ENCODE assay signal across 16 cellular contexts in genomic region chr4:158315706-158316105, GRCh38.
DNase-seq lines count a peak whose midpoint lies in the region; ATAC-seq and TF ChIP-seq lines count a peak whose summit lies in the region.
"Had no signal": no experiment of that assay in that cellular context is flagged by ENCODE, and none has a peak within 500 bp of the region (broad histone marks: within the 10 kb centered on the region; RNA-seq: fewer than 3 reads in every experiment).

No MANE protein-coding gene starts in this region.

- H3K36me3 ChIP-seq in osteoblast (ENCODE audit: insufficient read depth, low read length) = no peaks in the 10 kb centered on the region
- H3K36me3 ChIP-seq: esophagus squamous epithelium, neutrophil had no signal

- in situ Hi-C loops in GM13976 (cut with MboI; ENCODE audit: low sequenced_read_pairs, unreplicated experiment) = no loop called here

- DNase-seq in AG08395 (ENCODE audit: low spot score) (peak; percentile 55), M059J (ENCODE audit: low read depth) (peak; percentile 61), dedifferentiated amniotic fluid mesenchymal stem cell (ENCODE audit: extremely low spot score) (peak; percentile 86), osteoblast (ENCODE audit: insufficient read length, low spot score, missing footprints) (no peak), GM13976 (ENCODE audit: low spot score) (no peak)
- DNase-seq: activated naive CD4-positive, alpha-beta T cell treated with Interleukin-2 at 50 U/mL for 16 hours; DMS79; esophagus squamous epithelium; NCI-H1092; testis had no signal

- H4K20me1 ChIP-seq in osteoblast (ENCODE audit: insufficient read depth, low read length) = no peaks in the 10 kb centered on the region

- peaks cover 34% of the 10 kb centered on the region for H3K4me1 ChIP-seq in osteoblast (ENCODE audit: insufficient read depth, low read length)
- H3K4me1 ChIP-seq: esophagus squamous epithelium, testis had no signal

- TF ChIP-seq CTCF in osteoblast (IDR thresholded peaks at IDR 0.05; ENCODE audit: extremely low read depth, low read depth, low read length) (no peak), GM13976 (IDR thresholded peaks at IDR 0.05; ENCODE audit: borderline replicate concordance, control extremely low read depth, extremely low read depth, insufficient read depth, missing control alignments) (no peak)

- H2AFZ ChIP-seq in osteoblast (ENCODE audit: low read length) = no peak overlapping the region

- H3K79me2 ChIP-seq in osteoblast (ENCODE audit: insufficient read depth, low read length) = no peaks in the 10 kb centered on the region

- peak overlapping the region; percentile 99 for H3K27ac ChIP-seq in osteoblast (ENCODE audit: low read depth, low read length)
- H3K27ac ChIP-seq: C4-2B, neutrophil, SK-N-MC had no signal

- no peaks in the 10 kb centered on the region for H3K27me3 ChIP-seq in osteoblast (ENCODE audit: insufficient read depth, low read length)
- H3K27me3 ChIP-seq: esophagus squamous epithelium, neutrophil, testis had no signal

- no peak overlapping the region for H3K4me3 ChIP-seq in osteoblast (ENCODE audit: insufficient read depth, low read length)
- H3K4me3 ChIP-seq: esophagus squamous epithelium, SK-N-MC, testis had no signal

- no peaks in the 10 kb centered on the region for H3K9me3 ChIP-seq in osteoblast (ENCODE audit: low read depth, low read length)
- H3K9me3 ChIP-seq: esophagus squamous epithelium, neutrophil, testis had no signal

- ATAC-seq in GM19455 (IDR thresholded peaks at IDR 0.05; ENCODE audit: unreplicated experiment) (no peak), HG03280 (IDR thresholded peaks at IDR 0.05; ENCODE audit: unreplicated experiment) (no peak), GM18870 (IDR thresholded peaks at IDR 0.05; ENCODE audit: unreplicated experiment) (no peak)

- H3K4me2 ChIP-seq in osteoblast (ENCODE audit: insufficient read depth, low read length) = peak overlapping the region; percentile 47

Comparison
In these comparisons a context has a peak if more than half of its experiments do, and no peak if none do; other contexts are left out.
1. DNase-seq: peak in AG08395 (single experiment), M059J (single experiment) and dedifferentiated amniotic fluid mesenchymal stem cell (single experiment); none in osteoblast (single experiment) and GM13976 (single experiment).